In genomic region chr7:127392182-127392565, GRCh38 we compare ENCODE assay signal across 1 cellular context.
TF ChIP-seq lines count a peak whose summit lies in the region.

No MANE protein-coding gene starts in this region.

TF ChIP-seq in HepG2, 621 proteins besides CTCF, POLR2A, EP300 and RAD21 (continued from another document and continues in another):
- TF ChIP-seq ZBTB40 (IDR thresholded peaks at IDR 0.05) (no peak), ZBTB40 (CRISPR knock-in tag; IDR thresholded peaks at IDR 0.05) (no peak), KDM5B (CRISPR knock-in tag; IDR thresholded peaks at IDR 0.05; ENCODE audit: borderline replicate concordance) (peak; percentile 61; the same call in 1 of the 2 replicates), ZFP36L1 (CRISPR knock-in tag; IDR thresholded peaks at IDR 0.05) (no peak), ZNF740 (CRISPR knock-in tag; IDR thresholded peaks at IDR 0.05) (no peak), ZNF691 (CRISPR knock-in tag; IDR thresholded peaks at IDR 0.05; ENCODE audit: borderline replicate concordance, low read depth) (0 out of 2 replicates have a peak, but pooled peaks have one; percentile 43), ZNF589 (CRISPR knock-in tag; conservative IDR thresholded peaks at IDR 0.05) (peak; percentile 76; the same call in 1 of the 2 replicates), CBX1 (IDR thresholded peaks at IDR 0.05; ENCODE audit: low read depth) (peak; percentile 2), ZFX (CRISPR knock-in tag; IDR thresholded peaks at IDR 0.05; ENCODE audit: low read depth) (peak; percentile 54; the same call in 1 of the 2 replicates), CAMTA2 (CRISPR knock-in tag; IDR thresholded peaks at IDR 0.05; ENCODE audit: borderline replicate concordance) (0 out of 2 replicates have a peak, but pooled peaks have one; percentile 62), HOXA9 (CRISPR knock-in tag; IDR thresholded peaks at IDR 0.05; ENCODE audit: borderline replicate concordance) (peak; percentile 81; the same call in 1 of the 2 replicates), FOSL1 (CRISPR knock-in tag; IDR thresholded peaks at IDR 0.05; ENCODE audit: borderline replicate concordance) (no peak), KLF6 (CRISPR knock-in tag; IDR thresholded peaks at IDR 0.05) (peak; percentile 10; the same call in 1 of the 2 replicates), ELF4 (CRISPR knock-in tag; IDR thresholded peaks at IDR 0.05; ENCODE audit: borderline replicate concordance) (peak; percentile 37; the same call in 1 of the 2 replicates), ZFP37 (CRISPR knock-in tag; IDR thresholded peaks at IDR 0.05; ENCODE audit: borderline replicate concordance) (no peak), GABPA (IDR thresholded peaks at IDR 0.05; ENCODE audit: low read depth, low read length) (peak; percentile 48), GABPA (CRISPR knock-in tag; IDR thresholded peaks at IDR 0.05; ENCODE audit: low read depth) (no peak), BORCS8-MEF2B (CRISPR knock-in tag; IDR thresholded peaks at IDR 0.05) (0 out of 2 replicates have a peak, but pooled peaks have one; percentile 15), IKZF4 (CRISPR knock-in tag; IDR thresholded peaks at IDR 0.05; ENCODE audit: borderline replicate concordance, low read depth, not compliant biosample characterization) (no peak), ZNF333 (CRISPR knock-in tag; IDR thresholded peaks at IDR 0.05; ENCODE audit: borderline replicate concordance) (0 out of 2 replicates have a peak, but pooled peaks have one; percentile 65), SIX1 (CRISPR knock-in tag; IDR thresholded peaks at IDR 0.05; ENCODE audit: borderline replicate concordance) (no peak), TBX2 (CRISPR knock-in tag; IDR thresholded peaks at IDR 0.05; ENCODE audit: borderline replicate concordance) (0 out of 2 replicates have a peak, but pooled peaks have one; percentile 3), ZNF563 (CRISPR knock-in tag; IDR thresholded peaks at IDR 0.05) (peak; percentile 57; the same call in 1 of the 2 replicates), ZSCAN25 (CRISPR knock-in tag; IDR thresholded peaks at IDR 0.05) (0 out of 2 replicates have a peak, but pooled peaks have one; percentile 46), SP4 (CRISPR knock-in tag; IDR thresholded peaks at IDR 0.05) (0 out of 2 replicates have a peak, but pooled peaks have one; percentile 18), ZFY (CRISPR knock-in tag; IDR thresholded peaks at IDR 0.05) (peak; percentile 3; the same call in 1 of the 2 replicates), HNRNPLL (IDR thresholded peaks at IDR 0.05; ENCODE audit: low read depth, low read length, poor library complexity, severe bottlenecking) (peak; percentile 46), HMGXB4 (CRISPR knock-in tag; IDR thresholded peaks at IDR 0.05; ENCODE audit: borderline replicate concordance in 1 of 2, low read depth in 1 of 2) (peak; percentile 39 to 75; a peak in 3 of 4 replicates), POGZ (CRISPR knock-in tag; IDR thresholded peaks at IDR 0.05) (peak; percentile 54; the same call in 1 of the 2 replicates), SAP130 (CRISPR knock-in tag; IDR thresholded peaks at IDR 0.05; ENCODE audit: low read depth) (peak; percentile 21; the same call in 1 of the 2 replicates), KDM5A (IDR thresholded peaks at IDR 0.05; ENCODE audit: borderline replicate concordance, low read length) (peak; percentile 67; the same call in 1 of the 2 replicates), KLF12 (CRISPR knock-in tag; IDR thresholded peaks at IDR 0.05; ENCODE audit: borderline replicate concordance) (0 out of 2 replicates have a peak, but pooled peaks have one; percentile 43), NFATC3 (CRISPR knock-in tag; IDR thresholded peaks at IDR 0.05) (no peak), ZNF770 (CRISPR knock-in tag; IDR thresholded peaks at IDR 0.05) (peak; percentile 36; the same call in 1 of the 2 replicates)
- TF ChIP-seq, protein P1, sequence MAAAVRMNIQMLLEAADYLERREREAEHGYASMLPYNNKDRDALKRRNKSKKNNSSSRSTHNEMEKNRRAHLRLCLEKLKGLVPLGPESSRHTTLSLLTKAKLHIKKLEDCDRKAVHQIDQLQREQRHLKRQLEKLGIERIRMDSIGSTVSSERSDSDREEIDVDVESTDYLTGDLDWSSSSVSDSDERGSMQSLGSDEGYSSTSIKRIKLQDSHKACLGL (CRISPR knock-in tag; IDR thresholded peaks at IDR 0.05) = peak; percentile 62; the same call in 1 of the 2 replicates
- TF ChIP-seq, protein P2, sequence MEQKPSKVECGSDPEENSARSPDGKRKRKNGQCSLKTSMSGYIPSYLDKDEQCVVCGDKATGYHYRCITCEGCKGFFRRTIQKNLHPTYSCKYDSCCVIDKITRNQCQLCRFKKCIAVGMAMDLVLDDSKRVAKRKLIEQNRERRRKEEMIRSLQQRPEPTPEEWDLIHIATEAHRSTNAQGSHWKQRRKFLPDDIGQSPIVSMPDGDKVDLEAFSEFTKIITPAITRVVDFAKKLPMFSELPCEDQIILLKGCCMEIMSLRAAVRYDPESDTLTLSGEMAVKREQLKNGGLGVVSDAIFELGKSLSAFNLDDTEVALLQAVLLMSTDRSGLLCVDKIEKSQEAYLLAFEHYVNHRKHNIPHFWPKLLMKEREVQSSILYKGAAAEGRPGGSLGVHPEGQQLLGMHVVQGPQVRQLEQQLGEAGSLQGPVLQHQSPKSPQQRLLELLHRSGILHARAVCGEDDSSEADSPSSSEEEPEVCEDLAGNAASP (CRISPR knock-in tag; IDR thresholded peaks at IDR 0.05; ENCODE audit: borderline replicate concordance) = no peak
- TF ChIP-seq, protein P3, sequence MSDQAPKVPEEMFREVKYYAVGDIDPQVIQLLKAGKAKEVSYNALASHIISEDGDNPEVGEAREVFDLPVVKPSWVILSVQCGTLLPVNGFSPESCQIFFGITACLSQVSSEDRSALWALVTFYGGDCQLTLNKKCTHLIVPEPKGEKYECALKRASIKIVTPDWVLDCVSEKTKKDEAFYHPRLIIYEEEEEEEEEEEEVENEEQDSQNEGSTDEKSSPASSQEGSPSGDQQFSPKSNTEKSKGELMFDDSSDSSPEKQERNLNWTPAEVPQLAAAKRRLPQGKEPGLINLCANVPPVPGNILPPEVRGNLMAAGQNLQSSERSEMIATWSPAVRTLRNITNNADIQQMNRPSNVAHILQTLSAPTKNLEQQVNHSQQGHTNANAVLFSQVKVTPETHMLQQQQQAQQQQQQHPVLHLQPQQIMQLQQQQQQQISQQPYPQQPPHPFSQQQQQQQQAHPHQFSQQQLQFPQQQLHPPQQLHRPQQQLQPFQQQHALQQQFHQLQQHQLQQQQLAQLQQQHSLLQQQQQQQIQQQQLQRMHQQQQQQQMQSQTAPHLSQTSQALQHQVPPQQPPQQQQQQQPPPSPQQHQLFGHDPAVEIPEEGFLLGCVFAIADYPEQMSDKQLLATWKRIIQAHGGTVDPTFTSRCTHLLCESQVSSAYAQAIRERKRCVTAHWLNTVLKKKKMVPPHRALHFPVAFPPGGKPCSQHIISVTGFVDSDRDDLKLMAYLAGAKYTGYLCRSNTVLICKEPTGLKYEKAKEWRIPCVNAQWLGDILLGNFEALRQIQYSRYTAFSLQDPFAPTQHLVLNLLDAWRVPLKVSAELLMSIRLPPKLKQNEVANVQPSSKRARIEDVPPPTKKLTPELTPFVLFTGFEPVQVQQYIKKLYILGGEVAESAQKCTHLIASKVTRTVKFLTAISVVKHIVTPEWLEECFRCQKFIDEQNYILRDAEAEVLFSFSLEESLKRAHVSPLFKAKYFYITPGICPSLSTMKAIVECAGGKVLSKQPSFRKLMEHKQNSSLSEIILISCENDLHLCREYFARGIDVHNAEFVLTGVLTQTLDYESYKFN (CRISPR knock-in tag; conservative IDR thresholded peaks at IDR 0.05) = no peak
